In the genomic region with DNA sequence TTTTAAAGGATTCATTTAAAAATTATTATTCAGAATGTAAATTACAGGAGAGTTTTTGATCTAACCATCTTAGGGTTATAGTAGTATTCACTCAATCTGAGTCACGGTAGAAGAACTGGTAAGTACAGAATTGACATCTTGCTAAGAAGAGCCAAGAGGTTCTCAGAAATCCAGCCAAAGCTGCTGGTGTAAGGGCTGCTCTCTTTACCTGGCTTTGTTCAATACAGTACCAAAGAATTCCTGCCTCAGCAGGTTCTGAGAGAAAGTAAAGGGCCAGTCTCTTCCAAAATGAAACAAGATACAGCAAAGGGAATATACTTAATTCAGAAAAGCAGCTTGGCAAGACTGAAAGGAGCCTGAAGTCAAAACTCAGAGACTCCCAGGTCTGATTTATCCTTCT, we compare ENCODE assay signal across 13 cellular contexts.
A peak's percentile ranks its signal among the peaks of the same experiment; 100 is the strongest.
DNase-seq lines count a peak whose midpoint lies in the region; ATAC-seq and TF ChIP-seq lines count a peak whose summit lies in the region.
"Had no signal": no experiment of that assay in that cellular context is flagged by ENCODE, and none has a peak within 500 bp of the region (broad histone marks: within the 10 kb centered on the region; RNA-seq: fewer than 3 reads in every experiment).

No MANE protein-coding gene starts in this region.

- peaks cover 3% of the 10 kb centered on the region for H3K36me3 Mint-ChIP-seq in activated naive CD4-positive, alpha-beta T cell treated with anti-CD3 and anti-CD28 coated beads, Interleukin-2, amount 50 U/mL, for 24 hours
- no peaks in the 10 kb centered on the region for H3K36me3 Mint-ChIP-seq in stimulated activated naive CD8-positive, alpha-beta T cell treated with anti-CD3 and anti-CD28 coated beads, Interleukin-15, Interleukin-2, amounts not matched to agents 100 ng/mL and 50 ng/mL, for 24 hours (ENCODE audit: low read depth)

- no peak overlapping the region for H3K4me2 ChIP-seq in OCI-LY7 (ENCODE audit: low read length)

- no peaks in the 10 kb centered on the region for H4K20me1 ChIP-seq in OCI-LY7 (ENCODE audit: insufficient read depth, low read length)

- H3K4me3 ChIP-seq in OCI-LY7 (ENCODE audit: low read depth, low read length, poor library complexity, severe bottlenecking) (no peak overlapping the region), mucosa of descending colon (no peak overlapping the region)

- no TSS peak for BruUV-seq in OCI-LY7 (replicated peaks; lab: Mats Ljungman, UMichigan)

- H3K4me1 Mint-ChIP-seq in activated naive CD4-positive, alpha-beta T cell treated with anti-CD3 and anti-CD28 coated beads, Interleukin-2, amount 50 U/mL, for 24 hours, result peaks cover 91% of the 10 kb centered on the region
- peaks cover 84% of the 10 kb centered on the region for H3K4me1 Mint-ChIP-seq in stimulated activated naive CD8-positive, alpha-beta T cell treated with anti-CD3 and anti-CD28 coated beads, Interleukin-15, Interleukin-2, amounts not matched to agents 100 ng/mL and 50 ng/mL, for 24 hours (ENCODE audit: low read depth)

- H3K9me3 ChIP-seq in OCI-LY7 (ENCODE audit: low read length) (no peaks in the 10 kb centered on the region), mucosa of descending colon (no peaks in the 10 kb centered on the region)

- H3K9me2 ChIP-seq in OCI-LY7 (ENCODE audit: insufficient read depth, low read length), result no peaks in the 10 kb centered on the region

- no peaks in the 10 kb centered on the region for H3K4me1 ChIP-seq in OCI-LY7 (ENCODE audit: insufficient read depth, low read length, poor library complexity, severe bottlenecking)
- H3K4me1 ChIP-seq in mucosa of descending colon (ENCODE audit: low read depth), result no peaks in the 10 kb centered on the region

- no peaks in the 10 kb centered on the region for H3K79me2 ChIP-seq in OCI-LY7 (ENCODE audit: insufficient read depth, low read depth, low read length)

- H3K27ac ChIP-seq in OCI-LY7 (ENCODE audit: low read depth, low read length, poor library complexity, severe bottlenecking), result no peak overlapping the region
- peak overlapping the region; percentile 6 for H3K27ac ChIP-seq in cingulate gyrus (ENCODE audit: low read depth, low read length)

- H3K36me3 ChIP-seq in OCI-LY7 (ENCODE audit: insufficient read depth, low read length), result no peaks in the 10 kb centered on the region
- H3K36me3 ChIP-seq in mucosa of descending colon (ENCODE audit: low read depth), result no peaks in the 10 kb centered on the region

- peak overlapping the region; percentile 40; the same call in 1 of the 2 replicates for H2AFZ ChIP-seq in OCI-LY7 (ENCODE audit: low read length)

- H3K4me3 Mint-ChIP-seq in activated naive CD4-positive, alpha-beta T cell treated with anti-CD3 and anti-CD28 coated beads, Interleukin-2, amount 50 U/mL, for 24 hours, result peak overlapping the region; percentile 55
- peak overlapping the region; percentile 45 for H3K4me3 Mint-ChIP-seq in stimulated activated naive CD8-positive, alpha-beta T cell treated with anti-CD3 and anti-CD28 coated beads, Interleukin-15, Interleukin-2, amounts not matched to agents 100 ng/mL and 50 ng/mL, for 24 hours

- no peak for ATAC-seq in mucosa of descending colon
- ATAC-seq: HCT116 had no signal

- H3K27me3 Mint-ChIP-seq in activated naive CD4-positive, alpha-beta T cell treated with anti-CD3 and anti-CD28 coated beads, Interleukin-2, amount 50 U/mL, for 24 hours, result no peaks in the 10 kb centered on the region
- no peaks in the 10 kb centered on the region for H3K27me3 Mint-ChIP-seq in stimulated activated naive CD8-positive, alpha-beta T cell treated with anti-CD3 and anti-CD28 coated beads, Interleukin-15, Interleukin-2, amounts not matched to agents 100 ng/mL and 50 ng/mL, for 24 hours

- TF ChIP-seq CTCF in OCI-LY7 (conservative IDR thresholded peaks at IDR 0.05; ENCODE audit: low read length) (no peak), mucosa of descending colon (IDR thresholded peaks at IDR 0.05) (no peak)

- CTCF ChIA-PET in OCI-LY7 (lab: Charles Lee; ENCODE audit: unreplicated experiment), result no interaction called here

- DNase-seq in activated naive CD4-positive, alpha-beta T cell treated with Interleukin-2 at 50 U/mL for 16 hours, result no peak
- DNase-seq in OCI-LY7 (ENCODE audit: low spot score) (no peak), mucosa of descending colon (no peak), NCI-H146 treated with DMSO at 0.1 percent for 48 hours (lab: John Stamatoyannopoulos, UW; ENCODE audit: unreplicated experiment) (no peak)
- no peak for DNase-seq in stimulated activated CD4-positive, alpha-beta T cell treated with anti-CD3 and anti-CD28 coated beads, Interleukin-4, amount 100 ng/mL, for 1 hour
- DNase-seq: NCI-H510A treated with DMSO at 0.1 percent for 48 hours; posterior cingulate gyrus; stimulated activated CD4-positive, alpha-beta T cell treated with anti-CD3 and anti-CD28 coated beads, Interleukin-1b, Interleukin-23, amount 100 ng/mL, for 48 hours; stimulated activated naive CD4-positive, alpha-beta T cell treated with Interleukin-2 at 50 U/mL for 16 hours had no signal

- H3K9me3 Mint-ChIP-seq in activated naive CD4-positive, alpha-beta T cell treated with anti-CD3 and anti-CD28 coated beads, Interleukin-2, amount 50 U/mL, for 24 hours, result peaks cover 6% of the 10 kb centered on the region
- H3K9me3 Mint-ChIP-seq in stimulated activated naive CD8-positive, alpha-beta T cell treated with anti-CD3 and anti-CD28 coated beads, Interleukin-15, Interleukin-2, amounts not matched to agents 100 ng/mL and 50 ng/mL, for 24 hours, result no peaks in the 10 kb centered on the region

- intact Hi-C loops in OCI-LY7 (cut with micrococcal nuclease; ENCODE audit: unreplicated experiment) (no loop called here), mucosa of descending colon (cut with DNase I, micrococcal nuclease) (no loop called here)

- peak overlapping the region; percentile 96 for H3K27ac Mint-ChIP-seq in activated naive CD4-positive, alpha-beta T cell treated with anti-CD3 and anti-CD28 coated beads, Interleukin-2, amount 50 U/mL, for 24 hours
- no peak overlapping the region for H3K27ac Mint-ChIP-seq in stimulated activated naive CD8-positive, alpha-beta T cell treated with anti-CD3 and anti-CD28 coated beads, Interleukin-15, Interleukin-2, amounts not matched to agents 100 ng/mL and 50 ng/mL, for 24 hours

- POLR2A ChIA-PET in OCI-LY7 (lab: Charles Lee), result interaction anchor here (0.7 to 0.9 kb wide), 2 partner anchors 9 to 11 kb away, joined by 3 read pairs; no protein-coding TSS in a partner anchor
